ENCODE assay signal across 23 cellular contexts in genomic region chr15:74682954-74683353, GRCh38. TPM values are rescaled to one million over a fixed set of nuclear protein-coding genes. Genes with fewer than 3 reads are reported as not detected.
"Had no signal": no experiment of that assay in that cellular context is flagged by ENCODE, and none has a peak within 500 bp of the region (broad histone marks: within the 10 kb centered on the region; RNA-seq: fewer than 3 reads in every experiment).

No MANE protein-coding gene starts in this region.

- H3K4me3 Mint-ChIP-seq: memory B cell; naive thymus-derived CD4-positive, alpha-beta T cell; natural killer cell treated with Interleukin-12 subunit alpha and Interleukin-12 subunit beta and Interleukin-15 and Interleukin-18, amount 100 ng/mL, for 72 hours had no signal

- ATAC-seq: mucosa of descending colon; naive thymus-derived CD4-positive, alpha-beta T cell; right cardiac atrium; sciatic nerve had no signal

- H3K27ac Mint-ChIP-seq: memory B cell; naive thymus-derived CD4-positive, alpha-beta T cell; progenitor cell of endocrine pancreas had no signal

- H3K9me3 Mint-ChIP-seq: memory B cell; natural killer cell treated with Interleukin-12 subunit alpha and Interleukin-12 subunit beta and Interleukin-15 and Interleukin-18, amount 100 ng/mL, for 72 hours had no signal

- H3K27me3 Mint-ChIP-seq: memory B cell; naive thymus-derived CD4-positive, alpha-beta T cell; natural killer cell treated with Interleukin-12 subunit alpha and Interleukin-12 subunit beta and Interleukin-15 and Interleukin-18, amount 100 ng/mL, for 72 hours; progenitor cell of endocrine pancreas had no signal

- DNase-seq: islet precursor cell; left ventricle myocardium inferior; midbrain; mucosa of descending colon; naive thymus-derived CD4-positive, alpha-beta T cell; ovary; right cardiac atrium; stimulated activated CD4-positive, alpha-beta T cell treated with anti-CD3 and anti-CD28 coated beads, Interleukin-12 subunit alpha, Interleukin-12 subunit beta, amount 100 ng/mL, for 4 hours; stimulated activated CD4-positive, alpha-beta T cell treated with anti-CD3 and anti-CD28 coated beads, Interleukin-15, amount 100 ng/mL, for 24 hours; stimulated activated CD4-positive, alpha-beta T cell treated with anti-CD3 and anti-CD28 coated beads, Interleukin-2, amount 100 ng/mL, for 24 hours; stimulated activated CD4-positive, alpha-beta T cell treated with anti-CD3 and anti-CD28 coated beads, Interleukin-4, amount 100 ng/mL, for 1 hour; stimulated activated naive CD4-positive, alpha-beta T cell; stomach; testis; thyroid gland; transverse colon; upper lobe of left lung had no signal

RNA-seq across cellular contexts. Expression of gene CYP1A1, which starts 42.4 kb away (rescaled TPM):
- total RNA-seq: myocyte, renal cortical epithelial cell had no signal
